10 cellular contexts compared by ENCODE assay signal in the genomic region with DNA sequence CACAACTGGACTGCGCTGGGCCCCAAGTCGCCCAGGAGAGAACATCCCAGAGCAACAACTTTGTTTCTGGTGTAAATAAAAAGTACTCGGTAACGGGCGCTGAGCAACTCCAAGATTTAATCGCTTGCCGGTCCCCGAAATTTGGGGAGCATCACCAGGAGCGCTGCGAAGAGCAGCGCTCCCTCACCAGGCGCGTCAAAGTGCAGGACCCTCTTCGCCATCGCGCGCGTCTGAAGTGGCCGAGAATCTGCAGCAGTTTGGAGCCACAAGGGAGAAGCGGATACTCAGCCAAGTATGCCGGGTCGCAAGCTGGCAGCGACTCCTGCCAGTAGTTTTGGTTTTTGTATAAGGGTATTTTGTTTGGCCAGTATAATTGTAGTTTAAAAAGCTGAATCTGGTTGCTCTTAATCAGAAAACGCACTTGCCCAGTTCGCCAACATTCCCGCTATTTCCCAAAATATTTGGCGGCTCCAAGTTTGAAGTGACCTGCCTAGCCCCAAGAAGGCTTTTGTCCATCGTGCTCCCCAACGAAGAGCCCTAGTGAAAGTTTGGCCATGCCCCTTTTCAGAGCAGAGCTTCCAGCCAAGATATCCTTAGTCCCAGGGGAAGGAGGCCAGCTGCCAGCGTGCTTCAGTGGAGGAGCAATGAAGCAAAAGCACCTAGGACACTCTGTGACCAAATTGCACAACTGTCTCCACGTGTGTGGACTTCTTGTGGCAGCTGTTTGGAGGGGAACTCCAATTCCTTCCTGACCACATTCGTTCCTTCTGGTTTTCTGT. TPM values are rescaled to one million over a fixed set of nuclear protein-coding genes. Genes with fewer than 3 reads are reported as not detected.
DNase-seq lines count a peak whose midpoint lies in the region; ATAC-seq and TF ChIP-seq lines count a peak whose summit lies in the region.
"Had no signal": no experiment of that assay in that cellular context is flagged by ENCODE, and none has a peak within 500 bp of the region (broad histone marks: within the 10 kb centered on the region; RNA-seq: fewer than 3 reads in every experiment).

No MANE protein-coding gene starts in this region.

- H3K36me3 Mint-ChIP-seq in activated naive CD8-positive, alpha-beta T cell treated with anti-CD3 and anti-CD28 coated beads, Interleukin-2, amount 10 ng/mL, durations not matched to agents 7 days and 5 days: no peaks in the 10 kb centered on the region

- H3K9ac ChIP-seq in smooth muscle cell (ENCODE audit: low read depth): no peak overlapping the region

- no peak for ATAC-seq in activated naive CD8-positive, alpha-beta T cell treated with anti-CD3 and anti-CD28 coated beads, Interleukin-2, amount 10 ng/mL, durations not matched to agents 7 days and 5 days (ENCODE audit: low read depth)
- no peak for ATAC-seq in GM18511 (IDR thresholded peaks at IDR 0.05; ENCODE audit: unreplicated experiment)

- TF ChIP-seq CTCF in HL-60 (IDR thresholded peaks at IDR 0.05; ENCODE audit: insufficient read depth, low read length) (no peak), smooth muscle cell (IDR thresholded peaks at IDR 0.05; ENCODE audit: borderline replicate concordance, insufficient read depth, poor library complexity, severe bottlenecking) (no peak), RWPE1 (conservative IDR thresholded peaks at IDR 0.05; ENCODE audit: low read depth) (no peak)

- H2AFZ ChIP-seq in smooth muscle cell (ENCODE audit: low read depth): peak overlapping the region; percentile 99

- DNase-seq in HL-60 (ENCODE audit: low read depth in 1 of 2, low spot score in 1 of 2): no peak
- no peak for DNase-seq in activated naive CD8-positive, alpha-beta T cell treated with anti-CD3 and anti-CD28 coated beads, Interleukin-2, amount 10 ng/mL, durations not matched to agents 7 days and 5 days
- DNase-seq in hepatic stellate cell (ENCODE audit: low spot score): peak; percentile 6
- DNase-seq in smooth muscle cell (lab: John Stamatoyannopoulos, UW; ENCODE audit: unreplicated experiment): no peak
- DNase-seq in amniotic stem cell (lab: John Stamatoyannopoulos, UW): no peak
- no peak for DNase-seq in RWPE1 (ENCODE audit: low spot score)
- DNase-seq in NCI-H69 (lab: John Stamatoyannopoulos, UW): no peak
- DNase-seq: activated B cell treated with CpG ODN at 0.5 μM for 24 hours, KBM-7 had no signal

- H3K27me3 ChIP-seq in HL-60 (ENCODE audit: insufficient read depth, poor library complexity, severe bottlenecking) (peaks cover 28% of the 10 kb centered on the region), smooth muscle cell (ENCODE audit: low read depth) (no peaks in the 10 kb centered on the region)

- no peak overlapping the region for H3K27ac Mint-ChIP-seq in activated naive CD8-positive, alpha-beta T cell treated with anti-CD3 and anti-CD28 coated beads, Interleukin-2, amount 10 ng/mL, durations not matched to agents 7 days and 5 days
- H3K27ac Mint-ChIP-seq: activated B cell treated with CpG ODN at 0.5 μM for 24 hours had no signal

- H3K9me3 ChIP-seq in smooth muscle cell (replicated peaks; ENCODE audit: low read depth): no peaks in the 10 kb centered on the region

- no peaks in the 10 kb centered on the region for H4K20me1 ChIP-seq in smooth muscle cell (ENCODE audit: low read depth)

- H3K4me3 ChIP-seq in HL-60 (replicated peaks; ENCODE audit: insufficient read depth, low read length) (0 out of 2 replicates have a peak overlapping the region, but pooled peaks have one; percentile 6), smooth muscle cell (peak overlapping the region; percentile 78)

- peaks cover 7% of the 10 kb centered on the region for H3K4me1 ChIP-seq in smooth muscle cell (ENCODE audit: low read depth)

- peaks cover 47% of the 10 kb centered on the region for H3K79me2 ChIP-seq in smooth muscle cell (ENCODE audit: low read depth)

- H3K4me2 ChIP-seq in smooth muscle cell: peak overlapping the region; percentile 91

- CTCF ChIA-PET in RWPE1 (lab: Yijun Ruan, JAX): no interaction called here

- WGBS in smooth muscle cell (ENCODE audit: low lambda C conversion rate): 4% methylated on average over 32 of the region's 32 CpGs

- no peak overlapping the region for H3K27ac ChIP-seq in HL-60 (replicated peaks)
- no peak overlapping the region for H3K27ac ChIP-seq in smooth muscle cell (ENCODE audit: low read depth)
- H3K27ac ChIP-seq in RWPE1: no peak overlapping the region

- peak overlapping the region; percentile 32 for H3K4me3 Mint-ChIP-seq in activated naive CD8-positive, alpha-beta T cell treated with anti-CD3 and anti-CD28 coated beads, Interleukin-2, amount 10 ng/mL, durations not matched to agents 7 days and 5 days
- H3K4me3 Mint-ChIP-seq: activated B cell treated with CpG ODN at 0.5 μM for 24 hours had no signal

- no peaks in the 10 kb centered on the region for H3F3A ChIP-seq in smooth muscle cell (ENCODE audit: low read depth)

- H3K36me3 ChIP-seq in smooth muscle cell (ENCODE audit: low read depth): no peaks in the 10 kb centered on the region

- H3K4me1 Mint-ChIP-seq in activated naive CD8-positive, alpha-beta T cell treated with anti-CD3 and anti-CD28 coated beads, Interleukin-2, amount 10 ng/mL, durations not matched to agents 7 days and 5 days: peaks cover 5% of the 10 kb centered on the region

- H3K27me3 Mint-ChIP-seq in activated naive CD8-positive, alpha-beta T cell treated with anti-CD3 and anti-CD28 coated beads, Interleukin-2, amount 10 ng/mL, durations not matched to agents 7 days and 5 days: peaks cover 36% of the 10 kb centered on the region

- peaks cover 1% of the 10 kb centered on the region for H3K9me3 Mint-ChIP-seq in activated naive CD8-positive, alpha-beta T cell treated with anti-CD3 and anti-CD28 coated beads, Interleukin-2, amount 10 ng/mL, durations not matched to agents 7 days and 5 days

- POLR2A ChIA-PET in activated naive CD8-positive, alpha-beta T cell treated with anti-CD3 and anti-CD28 coated beads, Interleukin-2, amount 10 ng/mL, durations not matched to agents 7 days and 5 days (lab: Charles Lee): no interaction called here
- POLR2A ChIA-PET in RWPE1 (lab: Yijun Ruan, JAX; ENCODE audit: low non-redundant PET): no interaction called here

RNA-seq across cellular contexts. Expression of gene KDR, which starts 0.6 kb away (rescaled TPM):
- not detected for total RNA-seq in activated naive CD8-positive, alpha-beta T cell treated with anti-CD3 and anti-CD28 coated beads, Interleukin-2, amount 10 ng/mL, durations not matched to agents 7 days and 5 days
- total RNA-seq in smooth muscle cell: 56.3 and 58.6 TPM in 2 replicates
- 27.7 and 29.3 TPM in 2 replicates for polyA plus RNA-seq in smooth muscle cell
- total RNA-seq: activated B cell treated with CpG ODN at 0.5 μM for 24 hours had no signal

Comparison
In these comparisons a context has a peak if more than half of its experiments do, and no peak if none do; other contexts are left out.
1. RNA of gene KDR, which starts 0.6 kb away (total RNA-seq): 56.3 to 58.6 TPM in smooth muscle cell; not detected in activated naive CD8-positive, alpha-beta T cell treated with anti-CD3 and anti-CD28 coated beads, Interleukin-2, amount 10 ng/mL, durations not matched to agents 7 days and 5 days; every median in the first group is over 10 times any median in the second.